In genomic region chr3:147449669-147450068, GRCh38 we compare ENCODE assay signal across 20 cellular contexts. TPM values are rescaled to one million over a fixed set of nuclear protein-coding genes. Genes with fewer than 3 reads are reported as not detected.
DNase-seq lines count a peak whose midpoint lies in the region; ATAC-seq and TF ChIP-seq lines count a peak whose summit lies in the region.
"Had no signal": no experiment of that assay in that cellular context is flagged by ENCODE, and none has a peak within 500 bp of the region (broad histone marks: within the 10 kb centered on the region; RNA-seq: fewer than 3 reads in every experiment).

No MANE protein-coding gene starts in this region.

- H3K9me2 ChIP-seq in neural cell (ENCODE audit: insufficient read depth, low read length): no peaks in the 10 kb centered on the region

- no peaks in the 10 kb centered on the region for H3K27me3 Mint-ChIP-seq in WTC11 (ENCODE audit: low read depth)
- H3K27me3 Mint-ChIP-seq in CD8-positive, alpha-beta T cell (ENCODE audit: low read depth): no peaks in the 10 kb centered on the region

- H3K79me2 ChIP-seq in neural cell (replicated peaks; ENCODE audit: insufficient read depth, low read length): no peaks in the 10 kb centered on the region

- DNase-seq in NCI-H1417 (lab: John Stamatoyannopoulos, UW) (peak in 2 of 3 experiments; percentile 25 to 82), NCI-H1417 treated with DMSO at 0.1 percent for 48 hours (lab: John Stamatoyannopoulos, UW) (no peak), HEK293T (ENCODE audit: extremely low spot score) (peak; percentile 4), WTC11 (ENCODE audit: low spot score) (no peak), SIG-M5 treated with dmso at 0.1 percent for 504 hours (lab: John Stamatoyannopoulos, UW; ENCODE audit: unreplicated experiment) (no peak), NCI-H526 (lab: John Stamatoyannopoulos, UW) (no peak)
- DNase-seq in CD8-positive, alpha-beta T cell: no peak
- DNase-seq: AML-193, Calu3, DMS 273 treated with DMSO at 0.1 percent for 48 hours, DMS79, HCEC 1CT, IMR-90, KBM-7 had no signal

- peak; percentile 63 for TF ChIP-seq EP300 in neural cell (conservative IDR thresholded peaks at IDR 0.05; ENCODE audit: poor library complexity, severe bottlenecking)

- H3K9me3 ChIP-seq in neural cell (ENCODE audit: low read length): no peaks in the 10 kb centered on the region
- no peaks in the 10 kb centered on the region for H3K9me3 ChIP-seq in CD8-positive, alpha-beta T cell (ENCODE audit: low read length)
- H3K9me3 ChIP-seq: BLaER1 had no signal

- no peak overlapping the region for H3K27ac Mint-ChIP-seq in WTC11
- H3K27ac Mint-ChIP-seq in CD8-positive, alpha-beta T cell: no peak overlapping the region

- ATAC-seq in WTC11: peak; percentile 48; the same call in 1 of the 2 replicates
- ATAC-seq in CD8-positive, alpha-beta T cell: no peak
- ATAC-seq: GM12878 had no signal

- TF ChIP-seq RAD21 in neural cell (conservative IDR thresholded peaks at IDR 0.05): no peak

- H3F3A ChIP-seq in neural cell (ENCODE audit: insufficient read depth, low read length, poor library complexity, severe bottlenecking): no peaks in the 10 kb centered on the region

- TF ChIP-seq CTCF in WTC11 (IDR thresholded peaks at IDR 0.05) (no peak), neural cell (IDR thresholded peaks at IDR 0.05; ENCODE audit: poor library complexity, severe bottlenecking) (no peak)
- TF ChIP-seq CTCF in CD8-positive, alpha-beta T cell (IDR thresholded peaks at IDR 0.05): no peak

- no peaks in the 10 kb centered on the region for H4K20me1 ChIP-seq in neural cell (ENCODE audit: insufficient read depth)
- H4K20me1 ChIP-seq: BLaER1 had no signal

- no peak overlapping the region for H3K4me2 ChIP-seq in neural cell (ENCODE audit: low read length)
- H3K4me2 ChIP-seq: BLaER1 had no signal

- H3K9me3 Mint-ChIP-seq in WTC11: peaks cover 4% of the 10 kb centered on the region; the same call in 1 of the 2 replicates
- peaks cover 9% of the 10 kb centered on the region for H3K9me3 Mint-ChIP-seq in CD8-positive, alpha-beta T cell

- CTCF ChIA-PET in HEK293T (lab: Yijun Ruan, JAX) (no interaction called here), WTC11 (lab: Charles Lee) (no interaction called here)
- CTCF ChIA-PET in CD8-positive, alpha-beta T cell (lab: Charles Lee): no interaction called here

- POLR2A ChIA-PET in HEK293T (lab: Yijun Ruan, JAX) (no interaction called here), WTC11 (lab: Charles Lee) (no interaction called here)
- POLR2A ChIA-PET in CD8-positive, alpha-beta T cell (lab: Charles Lee): no interaction called here

- H3K36me3 Mint-ChIP-seq in WTC11: no peaks in the 10 kb centered on the region
- H3K36me3 Mint-ChIP-seq in CD8-positive, alpha-beta T cell: no peaks in the 10 kb centered on the region

- H3K4me3 Mint-ChIP-seq in WTC11: no peak overlapping the region; the same call in 1 of the 2 replicates
- H3K4me3 Mint-ChIP-seq in CD8-positive, alpha-beta T cell: no peak overlapping the region

- no peak overlapping the region for H3K27ac ChIP-seq in neural cell (ENCODE audit: low read length)
- no peak overlapping the region for H3K27ac ChIP-seq in CD8-positive, alpha-beta T cell (ENCODE audit: low read depth, low read length)
- H3K27ac ChIP-seq: 22Rv1, BLaER1, HL-60 had no signal

- H3K36me3 ChIP-seq in neural cell (ENCODE audit: insufficient read depth, low read length): no peaks in the 10 kb centered on the region
- H3K36me3 ChIP-seq in CD8-positive, alpha-beta T cell (ENCODE audit: insufficient read depth, low read length): no peaks in the 10 kb centered on the region
- H3K36me3 ChIP-seq: BLaER1 had no signal

- H2AFZ ChIP-seq in neural cell (ENCODE audit: low read depth, low read length): no peak overlapping the region

- H3K4me1 Mint-ChIP-seq in WTC11: peaks cover 20% of the 10 kb centered on the region
- H3K4me1 Mint-ChIP-seq in CD8-positive, alpha-beta T cell (ENCODE audit: low read depth): no peaks in the 10 kb centered on the region

- no peaks in the 10 kb centered on the region for H3K4me1 ChIP-seq in CD8-positive, alpha-beta T cell (ENCODE audit: insufficient read depth, low read length)
- H3K4me1 ChIP-seq: BLaER1 had no signal

- H3K27me3 ChIP-seq in neural cell (ENCODE audit: insufficient read depth, low read depth, low read length): no peaks in the 10 kb centered on the region
- no peaks in the 10 kb centered on the region for H3K27me3 ChIP-seq in CD8-positive, alpha-beta T cell (ENCODE audit: insufficient read depth, low read length)
- H3K27me3 ChIP-seq: BLaER1 had no signal

- H3K4me3 ChIP-seq in neural cell (ENCODE audit: low read length): no peak overlapping the region
- H3K4me3 ChIP-seq in CD8-positive, alpha-beta T cell (ENCODE audit: low read depth, low read length): no peak overlapping the region
- H3K4me3 ChIP-seq: BLaER1, GM12878 had no signal

- intact Hi-C loops in CD8-positive, alpha-beta T cell (cut with DNase I, micrococcal nuclease): no loop called here

- no peak overlapping the region for H3K9ac ChIP-seq in neural cell (ENCODE audit: low read length)
- H3K9ac ChIP-seq: BLaER1 had no signal

TF ChIP-seq in HEK293T, 16 proteins besides CTCF, POLR2A, EP300 and RAD21:
- no peak for TF ChIP-seq ELF4 (IDR thresholded peaks at IDR 0.05)
- TF ChIP-seq LEF1 (IDR thresholded peaks at IDR 0.05; ENCODE audit: borderline replicate concordance): no peak
- TF ChIP-seq ZNF384 (IDR thresholded peaks at IDR 0.05): no peak
- peak; percentile 81 for TF ChIP-seq PKNOX1 (IDR thresholded peaks at IDR 0.05)
- TF ChIP-seq SP1 (IDR thresholded peaks at IDR 0.05): no peak

TF ChIP-seq in WTC11, 78 proteins besides CTCF, POLR2A, EP300 and RAD21 (continues in another document):
- TF ChIP-seq MAX (CRISPR knock-in tag; IDR thresholded peaks at IDR 0.05) (no peak), AR (CRISPR knock-in tag; IDR thresholded peaks at IDR 0.05) (no peak), FOXP1 (CRISPR knock-in tag; IDR thresholded peaks at IDR 0.05; ENCODE audit: borderline replicate concordance) (no peak), ZNF121 (CRISPR knock-in tag; IDR thresholded peaks at IDR 0.05) (no peak), CREB1 (CRISPR knock-in tag; IDR thresholded peaks at IDR 0.05) (no peak), ZNF396 (CRISPR knock-in tag; IDR thresholded peaks at IDR 0.05; ENCODE audit: borderline replicate concordance) (no peak)

TF ChIP-seq in neural cell, 6 proteins besides CTCF, POLR2A, EP300 and RAD21:
- TF ChIP-seq REST (IDR thresholded peaks at IDR 0.05; ENCODE audit: borderline replicate concordance): peak; percentile 34
- no peak for TF ChIP-seq EZH2 (IDR thresholded peaks at IDR 0.05; ENCODE audit: borderline replicate concordance, insufficient read depth, low read length, poor library complexity, severe bottlenecking)
- no peak for TF ChIP-seq TAF1 (IDR thresholded peaks at IDR 0.05; ENCODE audit: low read depth)
- TF ChIP-seq POLR2AphosphoS5 (IDR thresholded peaks at IDR 0.05): peak; percentile 27

RNA-seq across cellular contexts. Expression of gene ZIC1, which starts 40.5 kb away (rescaled TPM):
- 30.3 to 59.7 TPM (median 34.7 TPM) in 3 replicates for total RNA-seq in WTC11 (2021)
- 134 and 183 TPM in 2 replicates for polyA plus RNA-seq in neural cell
- polyA minus RNA-seq in neural cell: 166 and 196 TPM in 2 replicates
- not detected for total RNA-seq in CD8-positive, alpha-beta T cell
- total RNA-seq: Calu3, G401, GM12878, IMR-90 had no signal
- polyA plus RNA-seq: GM12878, IMR-90 had no signal

RNA-seq across cellular contexts. Expression of gene ZIC4, which starts 43.3 kb away (rescaled TPM):
- total RNA-seq in WTC11 (2021): 1.9 to 3.5 TPM (median 2.5 TPM) in 3 replicates
- 8.1 and 8.6 TPM in 2 replicates for polyA plus RNA-seq in neural cell
- 7.5 and 9.5 TPM in 2 replicates for polyA minus RNA-seq in neural cell
- total RNA-seq in CD8-positive, alpha-beta T cell: not detected
- total RNA-seq: Calu3, G401, GM12878, IMR-90 had no signal
- polyA plus RNA-seq: GM12878, IMR-90 had no signal

Comparison
In these comparisons a context has a peak if more than half of its experiments do, and no peak if none do; other contexts are left out.
1. DNase-seq: peak in NCI-H1417 (2 of 3) and HEK293T (single experiment); none in NCI-H1417 treated with DMSO at 0.1 percent for 48 hours (single experiment), WTC11 (single experiment), SIG-M5 treated with dmso at 0.1 percent for 504 hours (single experiment), CD8-positive, alpha-beta T cell (0 of 7) and NCI-H526 (0 of 2).
2. RNA of gene ZIC1, which starts 40.5 kb away (total RNA-seq): 30.3 to 59.7 TPM in WTC11; not detected in CD8-positive, alpha-beta T cell; every median in the first group is over 10 times any median in the second.